Comparison of ENCODE assay signal across 1 cellular context in genomic region chr7:23533160-23533559, GRCh38.
TF ChIP-seq lines count a peak whose summit lies in the region.

No MANE protein-coding gene starts in this region.

TF ChIP-seq in HCT116, 20 proteins besides CTCF, POLR2A, EP300 and RAD21 (continued from another document):
- no peak for TF ChIP-seq ZBTB33 (IDR thresholded peaks at IDR 0.05; ENCODE audit: extremely low read depth, insufficient replicate concordance, low read length)
- TF ChIP-seq ZFX (IDR thresholded peaks at IDR 0.05) = no peak
- TF ChIP-seq CEBPB (IDR thresholded peaks at IDR 0.05; ENCODE audit: low read depth) = no peak
- TF ChIP-seq JUND (IDR thresholded peaks at IDR 0.05) = no peak
- no peak for TF ChIP-seq ELF1 (IDR thresholded peaks at IDR 0.05; ENCODE audit: borderline replicate concordance, low read depth)
